Comparison of ENCODE assay signal across 2 cellular contexts in genomic region chr2:223979730-223980396, GRCh38.
TF ChIP-seq lines count a peak whose summit lies in the region.

No MANE protein-coding gene starts in this region.

TF ChIP-seq in IMR-90, 13 proteins besides CTCF, POLR2A, EP300 and RAD21:
- no peak for TF ChIP-seq SMC3 (IDR thresholded peaks at IDR 0.05; ENCODE audit: low read depth, low read length)
- peak; percentile 16; the same call in 1 of the 2 replicates for TF ChIP-seq USF2 (IDR thresholded peaks at IDR 0.05; ENCODE audit: low read depth, low read length)

TF ChIP-seq in GM12878, 131 proteins besides CTCF, POLR2A, EP300 and RAD21:
- TF ChIP-seq CBX3 (IDR thresholded peaks at IDR 0.05; ENCODE audit: borderline replicate concordance, low read depth) (no peak), ZBTB40 (IDR thresholded peaks at IDR 0.05; ENCODE audit: borderline replicate concordance) (peak; percentile 79)
